ENCODE assay signal across 10 cellular contexts in genomic region chr6:35686441-35686840, GRCh38. TPM values are rescaled to one million over a fixed set of nuclear protein-coding genes. Genes with fewer than 3 reads are reported as not detected.
DNase-seq lines count a peak whose midpoint lies in the region; ATAC-seq, FAIRE-seq and TF ChIP-seq lines count a peak whose summit lies in the region.
"Had no signal": no experiment of that assay in that cellular context is flagged by ENCODE, and none has a peak within 500 bp of the region (broad histone marks: within the 10 kb centered on the region; RNA-seq: fewer than 3 reads in every experiment).

No MANE protein-coding gene starts in this region.

- H3K4me2 ChIP-seq in HepG2 (ENCODE audit: low read depth, low read length), result peak overlapping the region; percentile 87

- no peaks in the 10 kb centered on the region for H3K9me3 ChIP-seq in HepG2 (ENCODE audit: low read length)
- no peaks in the 10 kb centered on the region for H3K9me3 ChIP-seq in suprapubic skin

- no peak for ATAC-seq in activated CD4-positive, alpha-beta T cell treated with anti-CD3 and anti-CD28 coated beads for 36 hours
- no peak for ATAC-seq in HepG2
- ATAC-seq in GM19452 (IDR thresholded peaks at IDR 0.05; ENCODE audit: unreplicated experiment), result no peak
- no peak for ATAC-seq in sciatic nerve

- TF ChIP-seq POLR2A in HepG2 (IDR thresholded peaks at IDR 0.05; ENCODE audit: insufficient read depth in 1 of 2, low read depth in 2 of 2, low read length in 2 of 2) (no peak), suprapubic skin (IDR thresholded peaks at IDR 0.05) (no peak)

- peaks cover 21% of the 10 kb centered on the region for H3K36me3 Mint-ChIP-seq in activated CD4-positive, alpha-beta T cell treated with anti-CD3 and anti-CD28 coated beads for 36 hours (ENCODE audit: low read depth)
- H3K36me3 Mint-ChIP-seq in activated naive CD8-positive, alpha-beta T cell treated with anti-CD3 and anti-CD28 coated beads for 36 hours, result peaks cover 18% of the 10 kb centered on the region

- DNase-seq in activated CD4-positive, alpha-beta T cell treated with anti-CD3 and anti-CD28 coated beads for 36 hours, result no peak
- no peak for DNase-seq in activated CD4-positive, alpha-beta T cell treated with anti-CD3 and anti-CD28 coated beads, Interleukin-2, amount 50 U/mL, for 1 hour
- DNase-seq in activated naive CD8-positive, alpha-beta T cell treated with anti-CD3 and anti-CD28 coated beads for 36 hours, result no peak
- DNase-seq in HepG2 (ENCODE audit: low spot score), result no peak
- no peak for DNase-seq in suprapubic skin (ENCODE audit: low spot score in 2 of 2)
- DNase-seq in NOMO-1 (lab: John Stamatoyannopoulos, UW; ENCODE audit: unreplicated experiment in 2 of 2), result no peak
- no peak for DNase-seq in sciatic nerve (ENCODE audit: low spot score)
- DNase-seq: stimulated activated CD4-positive, alpha-beta T cell treated with anti-CD3 and anti-CD28 coated beads, Interleukin-4, amount 100 ng/mL, for 4 hours; T-helper 9 cell had no signal

- peaks cover 50% of the 10 kb centered on the region for H3K79me2 ChIP-seq in HepG2 (ENCODE audit: insufficient read depth, low read length)

- H3K36me3 ChIP-seq in HepG2 (replicated peaks in 1 of 2; ENCODE audit: control insufficient read depth in 1 of 2, insufficient read depth in 2 of 2, low read length in 2 of 2) (no peaks in the 10 kb centered on the region; a peak in 1 of 5 replicates), suprapubic skin (peaks cover 21% of the 10 kb centered on the region)

- no peak for TF ChIP-seq EP300 in HepG2 (IDR thresholded peaks at IDR 0.05; ENCODE audit: low read depth in 2 of 2, low read length in 2 of 2)
- no peak for TF ChIP-seq EP300 in HepG2 (CRISPR knock-in tag; IDR thresholded peaks at IDR 0.05; ENCODE audit: borderline replicate concordance)
- TF ChIP-seq EP300 in suprapubic skin (IDR thresholded peaks at IDR 0.05), result no peak

- intact Hi-C loops in activated CD4-positive, alpha-beta T cell treated with anti-CD3 and anti-CD28 coated beads for 36 hours (cut with DNase I, micrococcal nuclease), result loop anchor here (2.0 to 5.0 kb wide), 2 partner anchors 102 to 219 kb away; partner anchors contain the start of gene RPL10A (in 1 of the 2)
- intact Hi-C loops in HepG2 (cut with micrococcal nuclease; ENCODE audit: unreplicated experiment), result no loop called here
- intact Hi-C loops in sciatic nerve (cut with DNase I), result no loop called here

- H3K4me1 ChIP-seq in HepG2 (ENCODE audit: insufficient read depth, low read length) (peaks cover 23% of the 10 kb centered on the region), suprapubic skin (peaks cover 53% of the 10 kb centered on the region)

- CTCF ChIA-PET in activated CD4-positive, alpha-beta T cell treated with anti-CD3 and anti-CD28 coated beads for 36 hours (lab: Charles Lee), result interaction anchor here (1.0 to 4.3 kb wide), 14 partner anchors 8 to 102 kb away, joined by 3 to 41 read pairs (median 5); partner anchors contain the start of gene ARMC12
- CTCF ChIA-PET in HepG2 (lab: Yijun Ruan, JAX; ENCODE audit: low intra/inter-chr PET ratio, low total read pairs), result interaction anchor here (1.1 kb wide), 1 partner anchor 52 kb away, joined by 3 read pairs; no protein-coding TSS in a partner anchor

- H3K27me3 ChIP-seq in HepG2 (ENCODE audit: control insufficient read depth in 1 of 2, insufficient read depth in 2 of 2, low read length in 2 of 2) (no peaks in the 10 kb centered on the region; a peak in 1 of 5 replicates), suprapubic skin (no peaks in the 10 kb centered on the region)

- peaks cover 23% of the 10 kb centered on the region for H3K4me1 Mint-ChIP-seq in activated CD4-positive, alpha-beta T cell treated with anti-CD3 and anti-CD28 coated beads for 36 hours
- peaks cover 26% of the 10 kb centered on the region for H3K4me1 Mint-ChIP-seq in activated naive CD8-positive, alpha-beta T cell treated with anti-CD3 and anti-CD28 coated beads for 36 hours

- H3K9ac ChIP-seq in HepG2 (ENCODE audit: insufficient read depth, low read depth, low read length), result peak overlapping the region; percentile 90; the same call in 1 of the 2 replicates

- H3K27ac Mint-ChIP-seq in activated CD4-positive, alpha-beta T cell treated with anti-CD3 and anti-CD28 coated beads for 36 hours, result peak overlapping the region; percentile 37
- peak overlapping the region; percentile 29 for H3K27ac Mint-ChIP-seq in activated naive CD8-positive, alpha-beta T cell treated with anti-CD3 and anti-CD28 coated beads for 36 hours

- in situ Hi-C loops in HepG2 (cut with HindIII; ENCODE audit: extremely low pct_ligation_motif_present, low pct_unique_long_range_greater_than_20kb), result loop anchor here (5.0 kb wide), 1 partner anchor 41 kb away; no protein-coding TSS in a partner anchor

- POLR2A ChIA-PET in activated CD4-positive, alpha-beta T cell treated with anti-CD3 and anti-CD28 coated beads for 36 hours (lab: Charles Lee), result interaction anchor here (0.6 to 1.4 kb wide), 2 partner anchors 40 to 47 kb away, joined by 3 to 6 read pairs; no protein-coding TSS in a partner anchor
- POLR2A ChIA-PET in HepG2 (lab: Yijun Ruan, JAX), result no interaction called here

- H3K4me3 Mint-ChIP-seq in activated CD4-positive, alpha-beta T cell treated with anti-CD3 and anti-CD28 coated beads for 36 hours, result peak overlapping the region; percentile 93
- H3K4me3 Mint-ChIP-seq in activated naive CD8-positive, alpha-beta T cell treated with anti-CD3 and anti-CD28 coated beads for 36 hours, result peak overlapping the region; percentile 94

- WGBS in HepG2 (ENCODE audit: low lambda C conversion rate), result 65% methylated on average over 2 of the region's 2 CpGs
- 40% methylated on average over 2 of the region's 2 CpGs for WGBS in suprapubic skin

- H3K27me3 Mint-ChIP-seq in activated CD4-positive, alpha-beta T cell treated with anti-CD3 and anti-CD28 coated beads for 36 hours, result no peaks in the 10 kb centered on the region
- H3K27me3 Mint-ChIP-seq in activated naive CD8-positive, alpha-beta T cell treated with anti-CD3 and anti-CD28 coated beads for 36 hours, result no peaks in the 10 kb centered on the region

- H4K20me1 ChIP-seq in HepG2 (ENCODE audit: insufficient read depth, low read length), result no peaks in the 10 kb centered on the region

- no peak overlapping the region for H2AFZ ChIP-seq in HepG2 (ENCODE audit: low read length)

- TF ChIP-seq RAD21 in HepG2 (CRISPR knock-in tag; IDR thresholded peaks at IDR 0.05), result no peak

- FAIRE-seq in HepG2 (lab: Jason Lieb, UNC), result no peak

- BruUV-seq in HepG2 (replicated peaks; lab: Mats Ljungman, UMichigan), result no TSS peak

- no peak for TF ChIP-seq CTCF in HepG2 (CRISPR knock-in tag; IDR thresholded peaks at IDR 0.05)
- no peak for TF ChIP-seq CTCF in suprapubic skin (IDR thresholded peaks at IDR 0.05)

- no peaks in the 10 kb centered on the region for H3K9me3 Mint-ChIP-seq in activated CD4-positive, alpha-beta T cell treated with anti-CD3 and anti-CD28 coated beads for 36 hours (ENCODE audit: low read depth)
- H3K9me3 Mint-ChIP-seq in activated naive CD8-positive, alpha-beta T cell treated with anti-CD3 and anti-CD28 coated beads for 36 hours, result no peaks in the 10 kb centered on the region

- peak overlapping the region in 2 of 3 experiments; percentile 89 to 96; a peak in 3 of 6 replicates for H3K4me3 ChIP-seq in HepG2 (replicated peaks in 1 of 3; ENCODE audit: insufficient read depth in 1 of 3, low read depth in 2 of 3, low read length in 3 of 3)
- H3K4me3 ChIP-seq in suprapubic skin, result peak overlapping the region; percentile 72

- no peak overlapping the region for H3K27ac ChIP-seq in HepG2 (ENCODE audit: extremely low read length, insufficient read depth, low read length)
- peak overlapping the region; percentile 100 for H3K27ac ChIP-seq in suprapubic skin

RNA-seq across cellular contexts. Expression of gene FKBP5, which starts 2.3 kb away (rescaled TPM):
- total RNA-seq in activated CD4-positive, alpha-beta T cell treated with anti-CD3 and anti-CD28 coated beads for 36 hours, result 100 to 1,000 TPM; 140 to 141 TPM
- 100 to 1,000 TPM; 110 TPM for total RNA-seq in activated naive CD8-positive, alpha-beta T cell treated with anti-CD3 and anti-CD28 coated beads for 36 hours
- 17.4 and 30.9 TPM in 2 replicates for total RNA-seq in HepG2 (2016; rRNA removed; fragmentation: Illumina TruSeq; extraction: Trizol)
- total RNA-seq in HepG2 (2016; cell fraction: cytosol; rRNA removed; fragmentation: Illumina TruSeq; extraction: Trizol; ENCODE audit: low read depth), result 9.1 and 9.8 TPM in 2 replicates
- total RNA-seq in HepG2 (2016; cell fraction: insoluble cytoplasmic fraction; rRNA removed; fragmentation: Illumina TruSeq; extraction: Trizol), result 17.4 and 28.9 TPM in 2 replicates
- 15.6 and 16.6 TPM in 2 replicates for total RNA-seq in HepG2 (2016; cell fraction: membrane; rRNA removed; fragmentation: Illumina TruSeq; extraction: Trizol)
- total RNA-seq in HepG2 (2016; cell fraction: nucleus; rRNA removed; fragmentation: Illumina TruSeq; extraction: Trizol), result 13.7 and 15.0 TPM in 2 replicates
- 6.9 and 8.0 TPM in 2 replicates for polyA plus RNA-seq in HepG2 (2011; rRNA removed)
- polyA plus RNA-seq in HepG2 (2011; cell fraction: cytosol; rRNA removed), result 4.0 and 5.9 TPM in 2 replicates
- polyA plus RNA-seq in HepG2 (2011; cell fraction: nucleus; rRNA removed), result 2.9 and 3.5 TPM in 2 replicates
- polyA plus RNA-seq in HepG2 (2012), result 13.9 and 16.1 TPM in 2 replicates
- 2.6 and 2.8 TPM in 2 replicates for polyA plus RNA-seq in HepG2 (2016; cell fraction: cytosol; fragmentation: Illumina TruSeq; extraction: Trizol; ENCODE audit: low read depth)
- polyA plus RNA-seq in HepG2 (2016; cell fraction: insoluble cytoplasmic fraction; fragmentation: Illumina TruSeq; extraction: Trizol; ENCODE audit: low read depth), result 46.6 and 52.0 TPM in 2 replicates
- 10.4 and 11.9 TPM in 2 replicates for polyA plus RNA-seq in HepG2 (2016; cell fraction: membrane; fragmentation: Illumina TruSeq; extraction: Trizol; ENCODE audit: low read depth)
- 24.1 and 24.8 TPM in 2 replicates for polyA plus RNA-seq in HepG2 (2016; cell fraction: nucleus; fragmentation: Illumina TruSeq; extraction: Trizol; ENCODE audit: insufficient read depth, low read depth)
- polyA minus RNA-seq in HepG2 (2011; rRNA and poly(A)+ RNA removed; ENCODE audit: low replicate concordance), result 4.5 and 8.4 TPM in 2 replicates
- 6.9 and 7.1 TPM in 2 replicates for polyA minus RNA-seq in HepG2 (2011; cell fraction: cytosol; rRNA and poly(A)+ RNA removed)
- 7.6 and 10.1 TPM in 2 replicates for polyA minus RNA-seq in HepG2 (2011; cell fraction: nucleus; rRNA and poly(A)+ RNA removed)
- total RNA-seq in suprapubic skin, result 100 to 1,000 TPM; 198 to 321 (median 244) TPM
- total RNA-seq in sciatic nerve, result 23.6 TPM

RNA-seq across cellular contexts. Expression of gene ARMC12, which starts 50.4 kb away (rescaled TPM):
- 1 to 10 TPM; 1.3 to 3.0 TPM for total RNA-seq in activated CD4-positive, alpha-beta T cell treated with anti-CD3 and anti-CD28 coated beads for 36 hours
- total RNA-seq in activated naive CD8-positive, alpha-beta T cell treated with anti-CD3 and anti-CD28 coated beads for 36 hours, result 1 to 10 TPM; 1.8 to 2.0 TPM
- total RNA-seq in HepG2 (2016; rRNA removed; fragmentation: Illumina TruSeq; extraction: Trizol) (not detected in 2 replicates), suprapubic skin (1 to 10 TPM in 1 of 4 donors, under 1 TPM in 2, not detected in 1; 0.53 to 1.2 (median 0.55) TPM), sciatic nerve (0.80 TPM)
- not detected in 2 replicates for total RNA-seq in HepG2 (2016; cell fraction: cytosol; rRNA removed; fragmentation: Illumina TruSeq; extraction: Trizol; ENCODE audit: low read depth)
- 0.17 TPM in 1 of 2 replicates, not detected in the other for total RNA-seq in HepG2 (2016; cell fraction: insoluble cytoplasmic fraction; rRNA removed; fragmentation: Illumina TruSeq; extraction: Trizol)
- not detected in 2 replicates for total RNA-seq in HepG2 (2016; cell fraction: membrane; rRNA removed; fragmentation: Illumina TruSeq; extraction: Trizol)
- total RNA-seq in HepG2 (2016; cell fraction: nucleus; rRNA removed; fragmentation: Illumina TruSeq; extraction: Trizol), result not detected in 2 replicates
- polyA plus RNA-seq in HepG2 (2011; rRNA removed), result 1.3 and 1.4 TPM in 2 replicates
- polyA plus RNA-seq in HepG2 (2011; cell fraction: cytosol; rRNA removed), result 0.71 and 1.0 TPM in 2 replicates
- polyA plus RNA-seq in HepG2 (2011; cell fraction: nucleus; rRNA removed), result 4.4 and 4.7 TPM in 2 replicates
- polyA plus RNA-seq in HepG2 (2012), result 0.15 and 0.76 TPM in 2 replicates
- 0.15 TPM in 1 of 2 replicates, not detected in the other for polyA plus RNA-seq in HepG2 (2016; cell fraction: cytosol; fragmentation: Illumina TruSeq; extraction: Trizol; ENCODE audit: low read depth)
- not detected in 2 replicates for polyA plus RNA-seq in HepG2 (2016; cell fraction: insoluble cytoplasmic fraction; fragmentation: Illumina TruSeq; extraction: Trizol; ENCODE audit: low read depth)
- not detected in 2 replicates for polyA plus RNA-seq in HepG2 (2016; cell fraction: membrane; fragmentation: Illumina TruSeq; extraction: Trizol; ENCODE audit: low read depth)
- polyA plus RNA-seq in HepG2 (2016; cell fraction: nucleus; fragmentation: Illumina TruSeq; extraction: Trizol; ENCODE audit: insufficient read depth, low read depth), result 0.47 TPM in 1 of 2 replicates, not detected in the other
- 0.21 and 0.38 TPM in 2 replicates for polyA minus RNA-seq in HepG2 (2011; rRNA and poly(A)+ RNA removed; ENCODE audit: low replicate concordance)
- polyA minus RNA-seq in HepG2 (2011; cell fraction: cytosol; rRNA and poly(A)+ RNA removed), result not detected in 2 replicates
- polyA minus RNA-seq in HepG2 (2011; cell fraction: nucleus; rRNA and poly(A)+ RNA removed), result 1.2 TPM in 1 of 2 replicates, not detected in the other

Comparison
In these comparisons a context has a peak if more than half of its experiments do, and no peak if none do; other contexts are left out.
1. intact Hi-C loops: an anchor here in activated CD4-positive, alpha-beta T cell treated with anti-CD3 and anti-CD28 coated beads for 36 hours (2.0 to 5.0 kb wide); none called in HepG2 and sciatic nerve.